15 cellular contexts compared by ENCODE assay signal in the genomic region with DNA sequence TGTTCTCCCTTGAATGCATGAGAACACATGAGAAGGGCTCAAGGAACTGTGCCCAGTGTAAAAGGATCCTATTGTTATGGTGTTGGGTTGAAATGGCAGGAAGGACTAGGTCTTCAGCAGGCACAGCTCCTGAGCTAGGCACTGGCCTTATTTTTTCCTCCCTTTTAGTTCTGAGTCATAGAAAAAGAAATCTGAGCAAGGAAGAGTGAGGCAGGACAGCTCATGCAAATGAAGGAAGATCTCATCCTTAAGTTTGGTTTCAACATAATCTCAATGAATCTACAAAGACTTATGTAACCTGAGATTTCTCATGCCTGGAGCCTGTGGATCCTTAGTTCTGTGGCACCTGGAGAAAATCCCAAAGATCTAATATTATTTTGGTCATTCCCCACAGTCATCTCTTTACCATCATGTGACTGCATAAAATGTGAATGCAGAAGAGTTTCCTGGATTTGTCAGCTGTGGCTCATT.
DNase-seq lines count a peak whose midpoint lies in the region; ATAC-seq, FAIRE-seq and TF ChIP-seq lines count a peak whose summit lies in the region.
"Had no signal": no experiment of that assay in that cellular context is flagged by ENCODE, and none has a peak within 500 bp of the region (broad histone marks: within the 10 kb centered on the region; RNA-seq: fewer than 3 reads in every experiment).

No MANE protein-coding gene starts in this region.

- H3K79me1 ChIP-seq in H1 (ENCODE audit: low read depth, low read length) = no peaks in the 10 kb centered on the region

- no peaks in the 10 kb centered on the region for H3K23me2 ChIP-seq in H1 (ENCODE audit: low read depth, low read length)

- H3K23ac ChIP-seq in H1 (ENCODE audit: insufficient read length) = no peak overlapping the region

- no peak overlapping the region for H3K4me3 Mint-ChIP-seq in neural progenitor cell
- H3K4me3 Mint-ChIP-seq: activated naive CD8-positive, alpha-beta T cell treated with anti-CD3 and anti-CD28 coated beads for 36 hours; T-helper 1 cell treated with Interleukin-12 subunit alpha and Interleukin-12 subunit beta and Interleukin-4 antibody, amounts not matched to agents 30 μg/mL and 1 μg/mL, for 36 hours had no signal

- H3K14ac ChIP-seq in H1 (ENCODE audit: insufficient read length) = no peak overlapping the region

- H2BK12ac ChIP-seq in H1 (ENCODE audit: low read depth, low read length) = no peak overlapping the region

- no peaks in the 10 kb centered on the region for H3K36me3 ChIP-seq in H1 (ENCODE audit: control insufficient read depth in 2 of 4, insufficient read depth in 4 of 4, low read length in 3 of 4)
- no peaks in the 10 kb centered on the region for H3K36me3 ChIP-seq in neural progenitor cell
- H3K36me3 ChIP-seq: upper lobe of right lung had no signal

- H3K4me3 ChIP-seq in H1 (ENCODE audit: extremely low read depth in 1 of 4, insufficient read depth in 2 of 4, low read depth in 3 of 4, low read length in 4 of 4) = no peak overlapping the region
- H3K4me3 ChIP-seq in neural progenitor cell = no peak overlapping the region
- H3K4me3 ChIP-seq: upper lobe of right lung had no signal

- no peak for TF ChIP-seq EP300 in H1 (IDR thresholded peaks at IDR 0.05; ENCODE audit: borderline replicate concordance in 1 of 2, low read depth in 2 of 2, low read length in 2 of 2)

- H2BK15ac ChIP-seq in H1 (ENCODE audit: low read length) = no peak overlapping the region

- H3K4me2 ChIP-seq in H1 (ENCODE audit: insufficient read depth in 1 of 2, low read depth in 2 of 2, low read length in 2 of 2) (no peak overlapping the region), neural progenitor cell (no peak overlapping the region)

- no peak for TF ChIP-seq RAD21 in H1 (IDR thresholded peaks at IDR 0.05 in 1 of 2, conservative IDR thresholded peaks at IDR 0.05 in 1 of 2; ENCODE audit: low read depth in 2 of 2, low read length in 2 of 2)

- TF ChIP-seq CTCF in H1 (IDR thresholded peaks at IDR 0.05; ENCODE audit: control extremely low read depth in 1 of 3, insufficient read depth in 1 of 3, low read depth in 1 of 3, low read length in 3 of 3) (no peak), neural progenitor cell (IDR thresholded peaks at IDR 0.05) (no peak)

- no peak overlapping the region for H3K18ac ChIP-seq in H1 (ENCODE audit: extremely low read depth, low read length)

- peaks cover 5% of the 10 kb centered on the region for H3K9me3 Mint-ChIP-seq in neural progenitor cell
- H3K9me3 Mint-ChIP-seq: T-helper 1 cell treated with Interleukin-12 subunit alpha and Interleukin-12 subunit beta and Interleukin-4 antibody, amounts not matched to agents 30 μg/mL and 1 μg/mL, for 36 hours had no signal

- H3K9ac ChIP-seq in H1 (replicated peaks in 1 of 4; ENCODE audit: extremely low read depth in 1 of 4, low read depth in 3 of 4, low read length in 3 of 4) (no peak overlapping the region), neural progenitor cell (no peak overlapping the region)

- H3K4me1 ChIP-seq in H1 (replicated peaks in 1 of 4; ENCODE audit: control insufficient read depth in 3 of 4, insufficient read depth in 4 of 4, low read length in 3 of 4) = peaks cover 0 to 4% (median 0%) of the 10 kb centered on the region in 4 experiments; a peak in 2 of 7 replicates
- H3K4me1 ChIP-seq in neural progenitor cell = no peaks in the 10 kb centered on the region
- H3K4me1 ChIP-seq: upper lobe of right lung had no signal

- H3K79me2 ChIP-seq in H1 (ENCODE audit: control insufficient read depth in 1 of 2, insufficient read depth in 2 of 2, low read length in 2 of 2) (no peaks in the 10 kb centered on the region), neural progenitor cell (ENCODE audit: low read depth) (no peaks in the 10 kb centered on the region)

- H2BK20ac ChIP-seq in H1 (ENCODE audit: low read length) = no peak overlapping the region

- DNase-seq in COLO829 (ENCODE audit: low spot score) (peak; percentile 48), LHCN-M2 (ENCODE audit: low read depth) (peak; percentile 67), H1 (ENCODE audit: low read depth in 1 of 2, low spot score in 2 of 2) (no peak), neural progenitor cell (ENCODE audit: low spot score) (no peak), NCI-H1417 (lab: John Stamatoyannopoulos, UW) (no peak), DMS114 treated with DMSO at 0.1 percent for 48 hours (lab: John Stamatoyannopoulos, UW; ENCODE audit: unreplicated experiment) (no peak)
- DNase-seq in stimulated activated CD4-positive, alpha-beta T cell treated with anti-CD3 and anti-CD28 coated beads, Interleukin-15, amount 100 ng/mL, for 24 hours = no peak
- DNase-seq: activated naive CD8-positive, alpha-beta T cell treated with anti-CD3 and anti-CD28 coated beads for 36 hours; COR-L47; midbrain; NCI-H1694 treated with DMSO at 0.1 percent for 48 hours; upper lobe of right lung had no signal

- ATAC-seq in GM18498 (IDR thresholded peaks at IDR 0.05; ENCODE audit: unreplicated experiment) = no peak
- ATAC-seq: sciatic nerve, upper lobe of right lung had no signal

- H4K8ac ChIP-seq in H1 (ENCODE audit: extremely low read depth, insufficient read depth, low read length) = no peak overlapping the region

- no peak for TF ChIP-seq POLR2A in H1 (IDR thresholded peaks at IDR 0.05; ENCODE audit: control extremely low read depth in 1 of 2, low read depth in 2 of 2, low read length in 2 of 2)

- H3K4ac ChIP-seq in H1 (replicated peaks; ENCODE audit: insufficient read length, low read depth, low read length) = no peak overlapping the region

- H4K20me1 ChIP-seq in H1 (replicated peaks in 1 of 2; ENCODE audit: control insufficient read depth in 1 of 2, insufficient read depth in 2 of 2, low read length in 2 of 2) = no peaks in the 10 kb centered on the region
- H4K20me1 ChIP-seq in neural progenitor cell (ENCODE audit: low read depth) = no peaks in the 10 kb centered on the region

- POLR2A ChIA-PET in H1 (lab: Charles Lee; ENCODE audit: partially characterized antibody) = no interaction called here

- H3K27me3 Mint-ChIP-seq in neural progenitor cell (ENCODE audit: insufficient read depth, low read depth) = no peaks in the 10 kb centered on the region
- H3K27me3 Mint-ChIP-seq: activated naive CD8-positive, alpha-beta T cell treated with anti-CD3 and anti-CD28 coated beads for 36 hours had no signal

- H2BK120ac ChIP-seq in H1 (replicated peaks; ENCODE audit: low read depth, low read length) = no peak overlapping the region

- H3F3A ChIP-seq in neural progenitor cell (ENCODE audit: low read depth) = no peaks in the 10 kb centered on the region

- no peak overlapping the region for H2AK5ac ChIP-seq in H1 (ENCODE audit: low read depth, low read length)

- H4K5ac ChIP-seq in H1 (ENCODE audit: insufficient read length, low read depth, low read length) = no peak overlapping the region

- no peak overlapping the region for H2BK5ac ChIP-seq in H1 (ENCODE audit: low read depth, low read length)

- CTCF ChIA-PET in H1 (lab: Charles Lee; ENCODE audit: partially characterized antibody) = no interaction called here

- H2AFZ ChIP-seq in H1 (ENCODE audit: low read length) (peak overlapping the region; percentile 89), neural progenitor cell (replicated peaks) (peak overlapping the region; percentile 32)

- FAIRE-seq in H1 (lab: Jason Lieb, UNC) = no peak

- H3K36me3 Mint-ChIP-seq in neural progenitor cell = no peaks in the 10 kb centered on the region

- peaks cover 2% of the 10 kb centered on the region for H3K4me1 Mint-ChIP-seq in neural progenitor cell

- no peak overlapping the region for H3K27ac Mint-ChIP-seq in neural progenitor cell
- H3K27ac Mint-ChIP-seq: activated naive CD8-positive, alpha-beta T cell treated with anti-CD3 and anti-CD28 coated beads for 36 hours; T-helper 1 cell treated with Interleukin-12 subunit alpha and Interleukin-12 subunit beta and Interleukin-4 antibody, amounts not matched to agents 30 μg/mL and 1 μg/mL, for 36 hours had no signal

- H3K27ac ChIP-seq in H1 (ENCODE audit: low read depth, low read length) = no peak overlapping the region
- H3K27ac ChIP-seq in neural progenitor cell = no peak overlapping the region
- H3K27ac ChIP-seq: upper lobe of right lung had no signal

- H3K9me3 ChIP-seq in H1 (ENCODE audit: insufficient read depth in 2 of 2, low read depth in 1 of 2, low read length in 1 of 2) (no peaks in the 10 kb centered on the region), neural progenitor cell (ENCODE audit: low read depth) (no peaks in the 10 kb centered on the region)
- H3K9me3 ChIP-seq: upper lobe of right lung had no signal

- no peak overlapping the region for H4K91ac ChIP-seq in H1 (replicated peaks; ENCODE audit: insufficient read length, low read length)

- no peak overlapping the region for H3K56ac ChIP-seq in H1 (replicated peaks; ENCODE audit: insufficient read length, low read depth, low read length)

- H3K27me3 ChIP-seq in H1 (replicated peaks in 1 of 4; ENCODE audit: control insufficient read depth in 3 of 4, extremely low read depth in 1 of 4, insufficient read depth in 3 of 4, low read length in 3 of 4) (no peaks in the 10 kb centered on the region), neural progenitor cell (no peaks in the 10 kb centered on the region)
- H3K27me3 ChIP-seq: upper lobe of right lung had no signal

TF ChIP-seq in H1, 55 proteins besides CTCF, POLR2A, EP300 and RAD21:
- TF ChIP-seq CHD2 (IDR thresholded peaks at IDR 0.05; ENCODE audit: low read length) (no peak), HDAC2 (IDR thresholded peaks at IDR 0.05; ENCODE audit: borderline replicate concordance in 1 of 2, low read depth in 2 of 2, low read length in 2 of 2) (no peak), SP2 (IDR thresholded peaks at IDR 0.05; ENCODE audit: low read length) (no peak), SIRT6 (IDR thresholded peaks at IDR 0.05; ENCODE audit: low read length) (no peak), SIN3A (conservative IDR thresholded peaks at IDR 0.05 in 1 of 2, IDR thresholded peaks at IDR 0.05 in 1 of 2; ENCODE audit: low read depth in 1 of 2, low read length in 2 of 2) (no peak), PHF8 (conservative IDR thresholded peaks at IDR 0.05; ENCODE audit: low read depth, low read length) (no peak), SRF (IDR thresholded peaks at IDR 0.05; ENCODE audit: low read depth, low read length) (no peak), JUN (IDR thresholded peaks at IDR 0.05; ENCODE audit: low read depth, low read length) (no peak), NANOG (IDR thresholded peaks at IDR 0.05; ENCODE audit: insufficient read depth, low read depth, low read length, poor library complexity, severe bottlenecking) (no peak)

Comparison
In these comparisons a context has a peak if more than half of its experiments do, and no peak if none do; other contexts are left out.
1. DNase-seq: peak in COLO829 (single experiment) and LHCN-M2 (single experiment); none in H1 (0 of 2), neural progenitor cell (single experiment), stimulated activated CD4-positive, alpha-beta T cell treated with anti-CD3 and anti-CD28 coated beads, Interleukin-15, amount 100 ng/mL, for 24 hours (single experiment), NCI-H1417 (0 of 3) and DMS114 treated with DMSO at 0.1 percent for 48 hours (single experiment).